ENCODE assay signal across 15 cellular contexts in genomic region chr16:85959686-85960085, GRCh38.
DNase-seq lines count a peak whose midpoint lies in the region; ATAC-seq and TF ChIP-seq lines count a peak whose summit lies in the region.
"Had no signal": no experiment of that assay in that cellular context is flagged by ENCODE, and none has a peak within 500 bp of the region (broad histone marks: within the 10 kb centered on the region; RNA-seq: fewer than 3 reads in every experiment).

No MANE protein-coding gene starts in this region.

- H3K4me3 ChIP-seq in colonic mucosa = no peak overlapping the region
- no peak overlapping the region for H3K4me3 ChIP-seq in osteoblast (ENCODE audit: insufficient read depth, low read length)
- H3K4me3 ChIP-seq: A549, GM23248 had no signal

- intact Hi-C loops in left ventricle myocardium superior (cut with micrococcal nuclease) = no loop called here
- intact Hi-C loops in left cardiac atrium (cut with DNase I) = no loop called here
- intact Hi-C loops in colonic mucosa (cut with DNase I) = no loop called here

- no peak overlapping the region for H3K4me2 ChIP-seq in osteoblast (ENCODE audit: insufficient read depth, low read length)
- H3K4me2 ChIP-seq: A549 had no signal

- no peak overlapping the region for H2AFZ ChIP-seq in osteoblast (ENCODE audit: low read length)
- H2AFZ ChIP-seq: GM23248 had no signal

- no peaks in the 10 kb centered on the region for H3K27me3 ChIP-seq in colonic mucosa
- H3K27me3 ChIP-seq in osteoblast (ENCODE audit: insufficient read depth, low read length) = peaks cover 5% of the 10 kb centered on the region

- no peak overlapping the region for H3K9ac ChIP-seq in colonic mucosa (ENCODE audit: low read depth in 2 of 2, low read length in 2 of 2)
- H3K9ac ChIP-seq: GM23248 had no signal

- H3K9me3 ChIP-seq in colonic mucosa (no peaks in the 10 kb centered on the region), osteoblast (ENCODE audit: low read depth, low read length) (no peaks in the 10 kb centered on the region)

- H3K36me3 ChIP-seq in colonic mucosa (no peaks in the 10 kb centered on the region), osteoblast (ENCODE audit: insufficient read depth, low read length) (no peaks in the 10 kb centered on the region)

- TF ChIP-seq CTCF in colonic mucosa (IDR thresholded peaks at IDR 0.05) = no peak
- TF ChIP-seq CTCF in osteoblast (IDR thresholded peaks at IDR 0.05; ENCODE audit: extremely low read depth, low read depth, low read length) = no peak

- no peaks in the 10 kb centered on the region for H3K79me2 ChIP-seq in osteoblast (ENCODE audit: insufficient read depth, low read length)

- ATAC-seq in left ventricle myocardium superior (peak; percentile 69), left cardiac atrium (no peak)
- ATAC-seq: A549; CD8-positive, alpha-beta T cell; HCT116 had no signal

- H4K20me1 ChIP-seq in osteoblast (ENCODE audit: insufficient read depth, low read length) = no peaks in the 10 kb centered on the region

- DNase-seq in left ventricle myocardium superior (peak; percentile 61), left cardiac atrium (no peak), colonic mucosa (peak; percentile 55), osteoblast (ENCODE audit: insufficient read length, low spot score, missing footprints) (peak; percentile 74), NCI-H526 (lab: John Stamatoyannopoulos, UW) (no peak), hepatic stellate cell (ENCODE audit: low spot score) (no peak), NCI-H1694 (lab: John Stamatoyannopoulos, UW) (no peak)
- DNase-seq: CD8-positive, alpha-beta T cell; COR-L47; DMS153; DMS79 treated with DMSO at 0.1 percent for 48 hours; EL; GM23248 had no signal

- H3K27ac ChIP-seq in colonic mucosa (no peak overlapping the region), osteoblast (ENCODE audit: low read depth, low read length) (no peak overlapping the region)
- H3K27ac ChIP-seq: A549, GM23248 had no signal

- no peaks in the 10 kb centered on the region for H3K4me1 ChIP-seq in colonic mucosa
- H3K4me1 ChIP-seq in osteoblast (ENCODE audit: insufficient read depth, low read length) = no peaks in the 10 kb centered on the region
- H3K4me1 ChIP-seq: A549 had no signal

Comparison
In these comparisons a context has a peak if more than half of its experiments do, and no peak if none do; other contexts are left out.
1. DNase-seq: peak in left ventricle myocardium superior (single experiment), colonic mucosa (single experiment) and osteoblast (single experiment); none in left cardiac atrium (single experiment), NCI-H526 (0 of 2), hepatic stellate cell (single experiment) and NCI-H1694 (single experiment).